ENCODE assay signal across 29 cellular contexts in genomic region chr7:135904282-135904681, GRCh38.
"Had no signal": no experiment of that assay in that cellular context is flagged by ENCODE, and none has a peak within 500 bp of the region (broad histone marks: within the 10 kb centered on the region; RNA-seq: fewer than 3 reads in every experiment).

No MANE protein-coding gene starts in this region.

- H3K4me3 ChIP-seq: left lung, lower lobe of right lung, pancreas, prostate gland, skin epidermis, stomach, testis, thyroid gland, transverse colon, upper lobe of right lung had no signal

- H3K9me3 ChIP-seq: left lung, lower lobe of right lung, pancreas, prostate gland, stomach, testis, thyroid gland, transverse colon, upper lobe of right lung had no signal

- H3K27me3 Mint-ChIP-seq: naive B cell; stimulated activated naive B cell treated with anti-CD40 and anti-IgM and Interleukin-4, amounts not matched to agents 10 μg/mL and 1 μg/mL and 100 μg/mL, for 72 hours had no signal

- H3K27ac ChIP-seq: left lung, lower lobe of right lung, pancreas, prostate gland, skin epidermis, stomach, testis, thyroid gland, transverse colon, upper lobe of right lung had no signal

- ATAC-seq: left colon; left lung; lower lobe of right lung; pancreas; right cardiac atrium; sciatic nerve; stimulated activated naive B cell treated with anti-CD40 and anti-IgM and Interleukin-4, amounts not matched to agents 10 μg/mL and 1 μg/mL and 100 μg/mL, for 72 hours; stimulated activated naive CD8-positive, alpha-beta T cell treated with anti-CD3 and anti-CD28 coated beads, Interleukin-15, Interleukin-2, amounts not matched to agents 100 U/mL and 50 U/mL, for 24 hours; upper lobe of right lung had no signal

- H3K36me3 ChIP-seq: left lung, lower lobe of right lung, pancreas, prostate gland, stomach, thyroid gland, transverse colon, upper lobe of right lung had no signal

- H3K27me3 ChIP-seq: left lung, pancreas, stomach, testis, thyroid gland, transverse colon, upper lobe of right lung had no signal

- H3K9me3 Mint-ChIP-seq: nephron had no signal

- H3K4me1 Mint-ChIP-seq: mesothelial cell of epicardium; naive B cell; nephron; neural crest cell; stimulated activated naive B cell treated with anti-CD40 and anti-IgM and Interleukin-4, amounts not matched to agents 10 μg/mL and 1 μg/mL and 100 μg/mL, for 72 hours had no signal

- H3K27ac Mint-ChIP-seq: mesothelial cell of epicardium; nephron; stimulated activated naive B cell treated with anti-CD40 and anti-IgM and Interleukin-4, amounts not matched to agents 10 μg/mL and 1 μg/mL and 100 μg/mL, for 72 hours had no signal

- H3K4me3 Mint-ChIP-seq: mesothelial cell of epicardium; nephron; neural crest cell; stimulated activated naive B cell treated with anti-CD40 and anti-IgM and Interleukin-4, amounts not matched to agents 10 μg/mL and 1 μg/mL and 100 μg/mL, for 72 hours had no signal

- H3K4me1 ChIP-seq: left lung, lower lobe of right lung, pancreas, prostate gland, stomach, testis, thyroid gland, transverse colon, upper lobe of right lung had no signal

- H3K36me3 Mint-ChIP-seq: mesothelial cell of epicardium; naive B cell; stimulated activated naive B cell treated with anti-CD40 and anti-IgM and Interleukin-4, amounts not matched to agents 10 μg/mL and 1 μg/mL and 100 μg/mL, for 72 hours had no signal

- DNase-seq: hippocampal formation; kidney; left colon; left lung; lower lobe of right lung; mammary epithelial cell; mesendoderm; naive B cell; nucleus accumbens; pancreas; retina; right cardiac atrium; stimulated activated CD4-positive, alpha-beta T cell treated with anti-CD3 and anti-CD28 coated beads, Interleukin-12 subunit alpha, Interleukin-12 subunit beta, amount 100 ng/mL, for 4 hours; stimulated activated CD4-positive, alpha-beta T cell treated with anti-CD3 and anti-CD28 coated beads, Interleukin-15, amount 100 ng/mL, for 24 hours; stimulated activated CD4-positive, alpha-beta T cell treated with anti-CD3 and anti-CD28 coated beads, Interleukin-2, amount 100 ng/mL, for 24 hours; stimulated activated CD4-positive, alpha-beta T cell treated with anti-CD3 and anti-CD28 coated beads, Interleukin-4, amount 100 ng/mL, for 1 hour; stimulated activated naive B cell treated with anti-CD40 and anti-IgM and Interleukin-4, amounts not matched to agents 10 μg/mL and 1 μg/mL and 100 μg/mL, for 72 hours; stimulated activated naive CD8-positive, alpha-beta T cell treated with anti-CD3 and anti-CD28 coated beads, Interleukin-15, Interleukin-2, amounts not matched to agents 100 U/mL and 50 U/mL, for 24 hours; stomach; testis; thyroid gland; transverse colon; upper lobe of right lung had no signal
